11 cellular contexts compared by ENCODE assay signal in the genomic region with DNA sequence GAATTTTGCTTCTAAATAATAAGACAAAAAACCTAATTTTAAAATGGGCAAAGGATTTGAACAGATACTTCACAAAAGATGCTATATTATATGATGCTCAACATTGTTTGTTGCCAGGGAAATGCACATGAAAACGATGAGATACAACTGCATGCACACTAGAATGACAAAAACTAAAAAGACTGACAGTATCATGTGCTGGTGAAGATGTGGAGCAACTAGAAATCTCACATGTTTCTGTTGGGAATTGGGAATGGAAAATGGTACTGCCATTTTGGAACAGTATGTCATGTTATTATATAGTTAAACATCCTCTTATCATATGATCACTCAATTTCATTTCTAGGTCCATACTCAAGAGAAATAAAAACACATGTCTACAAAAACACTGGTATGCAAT.
"Had no signal": no experiment of that assay in that cellular context is flagged by ENCODE, and none has a peak within 500 bp of the region (broad histone marks: within the 10 kb centered on the region; RNA-seq: fewer than 3 reads in every experiment).

No MANE protein-coding gene starts in this region.

- DNase-seq: GM23248, GOT3, H7, H9, HCEC 1CT, HFFc6 had no signal

- H3K36me3 ChIP-seq: HAP-1 had no signal

- H3K27ac ChIP-seq: GM23248 had no signal

- H3K4me2 ChIP-seq: GM23338 had no signal

- ATAC-seq: GM23338, HCT116 had no signal

- H3K4me3 ChIP-seq: GM23248, GM23338, HAP-1 had no signal

- FAIRE-seq: H1, H54 had no signal

- H2AFZ ChIP-seq: GM23248, GM23338 had no signal

- H3K9ac ChIP-seq: GM23248 had no signal

- H3K9me3 ChIP-seq: HAP-1 had no signal
